12 cellular contexts compared by ENCODE assay signal in genomic region chr11:7592706-7593105, GRCh38.
A peak's percentile ranks its signal among the peaks of the same experiment; 100 is the strongest.
DNase-seq lines count a peak whose midpoint lies in the region; ATAC-seq, FAIRE-seq and TF ChIP-seq lines count a peak whose summit lies in the region.
"Had no signal": no experiment of that assay in that cellular context is flagged by ENCODE, and none has a peak within 500 bp of the region (broad histone marks: within the 10 kb centered on the region; RNA-seq: fewer than 3 reads in every experiment).

No MANE protein-coding gene starts in this region.

- H3K27me3 Mint-ChIP-seq in activated CD4-positive, alpha-beta T cell treated with anti-CD3 and anti-CD28 coated beads for 36 hours: no peaks in the 10 kb centered on the region
- no peaks in the 10 kb centered on the region for H3K27me3 Mint-ChIP-seq in effector memory CD8-positive, alpha-beta T cell
- H3K27me3 Mint-ChIP-seq: activated CD4-positive, alpha-beta T cell treated with anti-CD3 and anti-CD28 coated beads, Interleukin-2, amount 10 ng/mL, durations not matched to agents 7 days and 5 days had no signal

- no peak overlapping the region for H3K4me2 ChIP-seq in GM12878 (ENCODE audit: control insufficient read depth, insufficient read depth)

- no peak overlapping the region for H2AFZ ChIP-seq in GM12878 (ENCODE audit: control insufficient read depth, low read depth, low read length)

- no peak overlapping the region for H3K4me3 ChIP-seq in GM12878
- H3K4me3 ChIP-seq in right cardiac atrium (ENCODE audit: low read length): no peak overlapping the region
- no peak overlapping the region for H3K4me3 ChIP-seq in thyroid gland (replicated peaks in 1 of 3)
- H3K4me3 ChIP-seq: tibial nerve had no signal

- H4K20me1 ChIP-seq in GM12878 (ENCODE audit: control insufficient read depth, insufficient read depth): peaks cover 4% of the 10 kb centered on the region; the same call in 1 of the 2 replicates

- 80% methylated on average over 3 of the region's 3 CpGs for WGBS in GM12878 (ENCODE audit: insufficient coverage, insufficient replicate concordance, low lambda C conversion rate, missing lambda C conversion rate)
- WGBS in right cardiac atrium: 82% methylated on average over 3 of the region's 3 CpGs
- 81 to 86% methylated on average over 3 of the region's 3 CpGs for WGBS in thyroid gland, 2 donors

- RAD21 ChIA-PET in GM12878 (lab: Charles Lee; ENCODE audit: unreplicated experiment): no interaction called here

- TF ChIP-seq RAD21 in GM12878 (IDR thresholded peaks at IDR 0.05; ENCODE audit: insufficient read depth, low read depth, low read length): no peak

- CTCF ChIA-PET in activated CD4-positive, alpha-beta T cell treated with anti-CD3 and anti-CD28 coated beads for 36 hours (lab: Charles Lee): interaction anchor here (1.0 kb wide), 1 partner anchor 21 kb away, joined by 3 read pairs; no protein-coding TSS in a partner anchor
- CTCF ChIA-PET in GM12878 (lab: Yijun Ruan, JAX): interaction anchor here (0.7 to 0.8 kb wide), 2 partner anchors 10 to 102 kb away, joined by 3 read pairs; no protein-coding TSS in a partner anchor

- H3K4me1 ChIP-seq in GM12878 (ENCODE audit: control insufficient read depth, insufficient read depth, low read length): peaks cover 15% of the 10 kb centered on the region
- peaks cover 4% of the 10 kb centered on the region for H3K4me1 ChIP-seq in right cardiac atrium (ENCODE audit: control insufficient read depth, insufficient read depth, low read length)
- peaks cover 59 to 67% of the 10 kb centered on the region in 2 donors for H3K4me1 ChIP-seq in thyroid gland

- POLR2A ChIA-PET in activated CD4-positive, alpha-beta T cell treated with anti-CD3 and anti-CD28 coated beads for 36 hours (lab: Charles Lee): no interaction called here
- POLR2A ChIA-PET in GM12878 (lab: Charles Lee): no interaction called here

- H3K27ac Mint-ChIP-seq in activated CD4-positive, alpha-beta T cell treated with anti-CD3 and anti-CD28 coated beads for 36 hours: no peak overlapping the region
- peak overlapping the region in 1 of 2 donors; percentile 1 for H3K27ac Mint-ChIP-seq in effector memory CD8-positive, alpha-beta T cell
- H3K27ac Mint-ChIP-seq: activated CD4-positive, alpha-beta T cell treated with anti-CD3 and anti-CD28 coated beads, Interleukin-2, amount 10 ng/mL, durations not matched to agents 7 days and 5 days had no signal

- H3K4me3 Mint-ChIP-seq in activated CD4-positive, alpha-beta T cell treated with anti-CD3 and anti-CD28 coated beads for 36 hours: no peak overlapping the region
- no peak overlapping the region for H3K4me3 Mint-ChIP-seq in effector memory CD8-positive, alpha-beta T cell
- H3K4me3 Mint-ChIP-seq: activated CD4-positive, alpha-beta T cell treated with anti-CD3 and anti-CD28 coated beads, Interleukin-2, amount 10 ng/mL, durations not matched to agents 7 days and 5 days had no signal

- H3K27ac ChIP-seq in GM12878 (ENCODE audit: control insufficient read depth, insufficient read depth) (no peak overlapping the region), right cardiac atrium (ENCODE audit: low read length) (no peak overlapping the region), thyroid gland (peak overlapping the region; percentile 49 to 75 (median 64))

- TF ChIP-seq EP300 in GM12878 (IDR thresholded peaks at IDR 0.05; ENCODE audit: borderline replicate concordance in 1 of 2, control insufficient read depth in 1 of 2, low read depth in 2 of 2, low read length in 2 of 2): no peak

- TF ChIP-seq POLR2A in GM12878 (IDR thresholded peaks at IDR 0.05; ENCODE audit: low read depth, low read length): no peak
- peak in 1 of 2 donors; percentile 9 for TF ChIP-seq POLR2A in thyroid gland (IDR thresholded peaks at IDR 0.05)

- no peaks in the 10 kb centered on the region for H3K27me3 ChIP-seq in GM12878 (replicated peaks in 1 of 2; ENCODE audit: control insufficient read depth in 2 of 2, insufficient read depth in 2 of 2, low read length in 1 of 2)
- H3K27me3 ChIP-seq in right cardiac atrium (ENCODE audit: control insufficient read depth, insufficient read depth): no peaks in the 10 kb centered on the region
- no peaks in the 10 kb centered on the region for H3K27me3 ChIP-seq in thyroid gland
- H3K27me3 ChIP-seq: tibial nerve had no signal

- peaks cover 20% of the 10 kb centered on the region for H3K4me1 Mint-ChIP-seq in activated CD4-positive, alpha-beta T cell treated with anti-CD3 and anti-CD28 coated beads for 36 hours
- peaks cover 5 to 13% of the 10 kb centered on the region in 2 donors for H3K4me1 Mint-ChIP-seq in effector memory CD8-positive, alpha-beta T cell (ENCODE audit: low read depth in 2 of 2)

- peaks cover 3% of the 10 kb centered on the region; the same call in 1 of the 2 replicates for H3K79me2 ChIP-seq in GM12878 (ENCODE audit: control insufficient read depth, insufficient read depth, low read length)

- in situ Hi-C loops in GM12878 (cut with MboI): no loop called here

- intact Hi-C loops in activated CD4-positive, alpha-beta T cell treated with anti-CD3 and anti-CD28 coated beads for 36 hours (cut with DNase I, micrococcal nuclease): no loop called here
- intact Hi-C loops in GM12878 (cut with micrococcal nuclease; ENCODE audit: unreplicated experiment) (no loop called here), right cardiac atrium (cut with DNase I) (no loop called here), thyroid gland (cut with DNase I) (no loop called here)

- H3K36me3 ChIP-seq in GM12878 (ENCODE audit: control insufficient read depth in 2 of 2, insufficient read depth in 2 of 2, low read length in 1 of 2) (peaks cover 2 to 18% of the 10 kb centered on the region in 2 experiments), thyroid gland (no peaks in the 10 kb centered on the region)

- ATAC-seq in activated CD4-positive, alpha-beta T cell treated with anti-CD3 and anti-CD28 coated beads for 36 hours: peak; percentile 47
- peak; percentile 37; the same call in 2 of the 3 replicates for ATAC-seq in GM12878
- ATAC-seq in right cardiac atrium: peak; percentile 56 to 64
- ATAC-seq in GM21529 (IDR thresholded peaks at IDR 0.05; ENCODE audit: unreplicated experiment): no peak
- ATAC-seq in effector memory CD8-positive, alpha-beta T cell (replicated peaks): no peak

- no peaks in the 10 kb centered on the region for H3K9me3 Mint-ChIP-seq in activated CD4-positive, alpha-beta T cell treated with anti-CD3 and anti-CD28 coated beads for 36 hours (ENCODE audit: low read depth)
- no peaks in the 10 kb centered on the region for H3K9me3 Mint-ChIP-seq in effector memory CD8-positive, alpha-beta T cell
- H3K9me3 Mint-ChIP-seq: activated CD4-positive, alpha-beta T cell treated with anti-CD3 and anti-CD28 coated beads, Interleukin-2, amount 10 ng/mL, durations not matched to agents 7 days and 5 days had no signal

- peak; percentile 16 for DNase-seq in activated CD4-positive, alpha-beta T cell treated with anti-CD3 and anti-CD28 coated beads for 36 hours
- no peak for DNase-seq in activated CD4-positive, alpha-beta T cell treated with anti-CD3 and anti-CD28 coated beads, Interleukin-2, amount 50 U/mL, for 48 hours
- DNase-seq in GM12878 (ENCODE audit: low read depth, low spot score) (no peak), right cardiac atrium (peak in 1 of 3 donors; percentile 25), thyroid gland (peak; percentile 68 to 72), NCI-H1694 (lab: John Stamatoyannopoulos, UW) (no peak)
- DNase-seq in effector memory CD8-positive, alpha-beta T cell: no peak
- DNase-seq: 8988T; activated CD4-positive, alpha-beta T cell treated with anti-CD3 and anti-CD28 coated beads, Interleukin-2, amount 10 ng/mL, durations not matched to agents 7 days and 5 days; NCI-H1436 had no signal

- SMC1A ChIA-PET in GM12878 (lab: Charles Lee; ENCODE audit: uncharacterized antibody, unreplicated experiment): interaction anchor here (0.9 to 1.9 kb wide), 5 partner anchors 8 to 33 kb away, joined by 3 to 6 read pairs (median 3); no protein-coding TSS in a partner anchor

- FAIRE-seq in GM12878 (lab: Jason Lieb, UNC): no peak

- BruUV-seq in GM12878 (replicated peaks; lab: Mats Ljungman, UMichigan): no TSS peak

- peaks cover 2% of the 10 kb centered on the region for H3K36me3 Mint-ChIP-seq in activated CD4-positive, alpha-beta T cell treated with anti-CD3 and anti-CD28 coated beads for 36 hours (ENCODE audit: low read depth)
- no peaks in the 10 kb centered on the region for H3K36me3 Mint-ChIP-seq in effector memory CD8-positive, alpha-beta T cell (ENCODE audit: insufficient read depth)

- H3K9ac ChIP-seq in GM12878 (ENCODE audit: control insufficient read depth, insufficient read depth, low read length): no peak overlapping the region

- TF ChIP-seq CTCF in GM12878 (IDR thresholded peaks at IDR 0.05 in 2 of 3, conservative IDR thresholded peaks at IDR 0.05 in 1 of 3; ENCODE audit: control insufficient read depth in 2 of 3, extremely low read depth in 1 of 3, insufficient read depth in 1 of 3, low read depth in 3 of 3, low read length in 3 of 3) (no peak), thyroid gland (IDR thresholded peaks at IDR 0.05) (no peak)

- H3K9me3 ChIP-seq in GM12878 (replicated peaks; ENCODE audit: control insufficient read depth, insufficient read depth, low read length) (no peaks in the 10 kb centered on the region), right cardiac atrium (ENCODE audit: control insufficient read depth, low read length) (no peaks in the 10 kb centered on the region), thyroid gland (no peaks in the 10 kb centered on the region)
- H3K9me3 ChIP-seq: tibial nerve had no signal

TF ChIP-seq in GM12878, 131 proteins besides CTCF, POLR2A, EP300 and RAD21 (continues in another document):
- TF ChIP-seq RUNX3 (IDR thresholded peaks at IDR 0.05; ENCODE audit: low read length) (no peak; the same call in 1 of the 2 replicates), MTA3 (IDR thresholded peaks at IDR 0.05; ENCODE audit: borderline replicate concordance, low read length) (no peak), CREM (IDR thresholded peaks at IDR 0.05; ENCODE audit: low read depth) (no peak), RELA (IDR thresholded peaks at IDR 0.05; ENCODE audit: borderline replicate concordance, partially characterized antibody) (no peak), IRF4 (IDR thresholded peaks at IDR 0.05; ENCODE audit: low read depth, low read length) (no peak), MLLT1 (IDR thresholded peaks at IDR 0.05) (no peak), SPI1 (IDR thresholded peaks at IDR 0.05; ENCODE audit: borderline replicate concordance, insufficient read depth, low read depth, low read length) (no peak), SIN3A (IDR thresholded peaks at IDR 0.05; ENCODE audit: low read depth, low read length) (no peak)

Comparison
In these comparisons a context has a peak if more than half of its experiments do, and no peak if none do; other contexts are left out.
1. DNase-seq: peak in activated CD4-positive, alpha-beta T cell treated with anti-CD3 and anti-CD28 coated beads for 36 hours (single experiment) and thyroid gland (2 of 2); none in activated CD4-positive, alpha-beta T cell treated with anti-CD3 and anti-CD28 coated beads, Interleukin-2, amount 50 U/mL, for 48 hours (0 of 2), GM12878 (single experiment), effector memory CD8-positive, alpha-beta T cell (0 of 3) and NCI-H1694 (single experiment).
2. ATAC-seq: peak in activated CD4-positive, alpha-beta T cell treated with anti-CD3 and anti-CD28 coated beads for 36 hours (single experiment), GM12878 (single experiment) and right cardiac atrium (2 of 2); none in GM21529 (single experiment) and effector memory CD8-positive, alpha-beta T cell (single experiment).
3. H3K27ac ChIP-seq: peak in thyroid gland (3 of 3); none in GM12878 (single experiment) and right cardiac atrium (single experiment).